Comparison of ENCODE assay signal across 21 cellular contexts in genomic region chr17:4522661-4523060, GRCh38. TPM values are rescaled to one million over a fixed set of nuclear protein-coding genes. Genes with fewer than 3 reads are reported as not detected.
DNase-seq lines count a peak whose midpoint lies in the region; ATAC-seq and TF ChIP-seq lines count a peak whose summit lies in the region.
"Had no signal": no experiment of that assay in that cellular context is flagged by ENCODE, and none has a peak within 500 bp of the region (broad histone marks: within the 10 kb centered on the region; RNA-seq: fewer than 3 reads in every experiment).

No MANE protein-coding gene starts in this region.

- intact Hi-C loops in esophagus squamous epithelium (cut with DNase I): no loop called here

- H2AFZ ChIP-seq in SU-DHL-6 (ENCODE audit: low read depth, low read length, severe bottlenecking): no peak overlapping the region

- ATAC-seq in HG03025 (IDR thresholded peaks at IDR 0.05; ENCODE audit: low FRiP score, unreplicated experiment): no peak
- ATAC-seq: naive thymus-derived CD4-positive, alpha-beta T cell had no signal

- H3F3A ChIP-seq in SU-DHL-6 (ENCODE audit: insufficient read depth): peaks cover 8% of the 10 kb centered on the region

- peak overlapping the region; percentile 75 for H3K27ac Mint-ChIP-seq in nephron progenitor cell
- H3K27ac Mint-ChIP-seq: activated naive CD4-positive, alpha-beta T cell treated with anti-CD3 and anti-CD28 coated beads, Interleukin-2, amount 10 ng/mL, durations not matched to agents 7 days and 5 days; memory B cell; naive thymus-derived CD4-positive, alpha-beta T cell had no signal

- peaks cover 10% of the 10 kb centered on the region for H3K27me3 Mint-ChIP-seq in nephron progenitor cell (ENCODE audit: low read depth, poor library complexity)

- H3K27ac ChIP-seq in SU-DHL-6 (ENCODE audit: low read depth, low read length): peak overlapping the region; percentile 83
- peak overlapping the region; percentile 50 to 93 (median 82) for H3K27ac ChIP-seq in esophagus squamous epithelium
- H3K27ac ChIP-seq in suprapubic skin: peak overlapping the region; percentile 55

- H3K9me3 Mint-ChIP-seq in nephron progenitor cell: no peaks in the 10 kb centered on the region
- H3K9me3 Mint-ChIP-seq: activated naive CD4-positive, alpha-beta T cell treated with anti-CD3 and anti-CD28 coated beads, Interleukin-2, amount 10 ng/mL, durations not matched to agents 7 days and 5 days; IgD-negative memory B cell; memory B cell; naive thymus-derived CD4-positive, alpha-beta T cell had no signal

- H3K4me1 ChIP-seq in esophagus squamous epithelium (peaks cover 20 to 76% (median 36%) of the 10 kb centered on the region in 3 donors), suprapubic skin (peaks cover 12% of the 10 kb centered on the region)

- H3K9me3 ChIP-seq in SU-DHL-6 (ENCODE audit: insufficient read depth, low read length) (no peaks in the 10 kb centered on the region), esophagus squamous epithelium (no peaks in the 10 kb centered on the region), suprapubic skin (no peaks in the 10 kb centered on the region)
- H3K9me3 ChIP-seq: uterus had no signal

- H3K4me3 ChIP-seq in SU-DHL-6 (ENCODE audit: insufficient read depth, low read length, poor library complexity, severe bottlenecking): no peak overlapping the region
- no peak overlapping the region for H3K4me3 ChIP-seq in esophagus squamous epithelium
- no peak overlapping the region for H3K4me3 ChIP-seq in suprapubic skin
- H3K4me3 ChIP-seq: coronary artery, uterus had no signal

- H3K4me1 Mint-ChIP-seq in nephron progenitor cell: peaks cover 73% of the 10 kb centered on the region
- H3K4me1 Mint-ChIP-seq: activated naive CD4-positive, alpha-beta T cell treated with anti-CD3 and anti-CD28 coated beads, Interleukin-2, amount 10 ng/mL, durations not matched to agents 7 days and 5 days had no signal

- H3K27me3 ChIP-seq in SU-DHL-6 (ENCODE audit: low read length) (no peaks in the 10 kb centered on the region), esophagus squamous epithelium (no peaks in the 10 kb centered on the region), suprapubic skin (no peaks in the 10 kb centered on the region)
- H3K27me3 ChIP-seq: uterus had no signal

- H3K36me3 ChIP-seq in SU-DHL-6 (ENCODE audit: low read length) (no peaks in the 10 kb centered on the region), esophagus squamous epithelium (no peaks in the 10 kb centered on the region), suprapubic skin (no peaks in the 10 kb centered on the region)
- H3K36me3 ChIP-seq: uterus had no signal

- no peak for TF ChIP-seq POLR2A in esophagus squamous epithelium (IDR thresholded peaks at IDR 0.05)
- no peak for TF ChIP-seq POLR2A in suprapubic skin (IDR thresholded peaks at IDR 0.05)

- DNase-seq in esophagus squamous epithelium (lab: John Stamatoyannopoulos, UW) (no peak), nephron progenitor cell (no peak), suprapubic skin (ENCODE audit: low spot score in 2 of 2) (no peak), ACHN (no peak)
- DNase-seq in activated CD8-positive, alpha-beta memory T cell treated with anti-CD3 and anti-CD28 coated beads, Interleukin-2, amount 50 U/mL, for 4 hours: no peak
- DNase-seq: activated naive CD4-positive, alpha-beta T cell treated with anti-CD3 and anti-CD28 coated beads, Interleukin-2, amount 10 ng/mL, durations not matched to agents 7 days and 5 days; activated T-cell treated with anti-CD3 and anti-CD28 coated beads for 4 hours; COR-L47; H7; MM.1S; naive thymus-derived CD4-positive, alpha-beta T cell; NCI-H345; RPMI8226; stimulated activated naive CD4-positive, alpha-beta T cell; SW 1271; uterus had no signal

- 84 to 86% methylated on average over 5 to 6 of the region's 6 CpGs for WGBS in esophagus squamous epithelium, 2 donors
- 85% methylated on average over 6 of the region's 6 CpGs for WGBS in suprapubic skin

- H3K36me3 Mint-ChIP-seq in nephron progenitor cell (ENCODE audit: low read depth): no peaks in the 10 kb centered on the region
- H3K36me3 Mint-ChIP-seq: activated naive CD4-positive, alpha-beta T cell treated with anti-CD3 and anti-CD28 coated beads, Interleukin-2, amount 10 ng/mL, durations not matched to agents 7 days and 5 days; IgD-negative memory B cell; memory B cell had no signal

- no peaks in the 10 kb centered on the region for H3K9me2 ChIP-seq in SU-DHL-6 (replicated peaks; ENCODE audit: insufficient read depth, low read length)

- peak overlapping the region; percentile 23; the same call in 1 of the 2 replicates for H3K9ac ChIP-seq in SU-DHL-6 (ENCODE audit: low read length)

- H3K4me3 Mint-ChIP-seq in nephron progenitor cell: peak overlapping the region; percentile 28
- H3K4me3 Mint-ChIP-seq: activated naive CD4-positive, alpha-beta T cell treated with anti-CD3 and anti-CD28 coated beads, Interleukin-2, amount 10 ng/mL, durations not matched to agents 7 days and 5 days; naive thymus-derived CD4-positive, alpha-beta T cell had no signal

- peak overlapping the region; percentile 58 for H3K4me2 ChIP-seq in SU-DHL-6 (ENCODE audit: low read depth, low read length, poor library complexity, severe bottlenecking)

- in situ Hi-C loops in ACHN (cut with HindIII; ENCODE audit: low pct_ligation_motif_present, low pct_unique_long_range_greater_than_20kb, low sequenced_read_pairs): no loop called here

- no peak for TF ChIP-seq EP300 in suprapubic skin (IDR thresholded peaks at IDR 0.05)

- TF ChIP-seq CTCF in SU-DHL-6 (IDR thresholded peaks at IDR 0.05; ENCODE audit: insufficient read depth, low read length, poor library complexity, severe bottlenecking): no peak
- TF ChIP-seq CTCF in esophagus squamous epithelium (IDR thresholded peaks at IDR 0.05): no peak
- TF ChIP-seq CTCF in nephron progenitor cell (IDR thresholded peaks at IDR 0.05): no peak
- no peak for TF ChIP-seq CTCF in suprapubic skin (IDR thresholded peaks at IDR 0.05)

- H4K20me1 ChIP-seq in SU-DHL-6 (ENCODE audit: low read depth, low read length): no peaks in the 10 kb centered on the region

- H3K79me2 ChIP-seq in SU-DHL-6 (ENCODE audit: insufficient read depth, low read length): no peaks in the 10 kb centered on the region

RNA-seq across cellular contexts. Expression of gene SPNS2, which starts 24.0 kb away (rescaled TPM):
- total RNA-seq in esophagus squamous epithelium (10 to 100 TPM; 36.8 to 66.6 (median 47.6) TPM), suprapubic skin (10 to 100 TPM; 25.1 to 76.3 (median 49.6) TPM)

RNA-seq across cellular contexts. Expression of gene MYBBP1A, which starts 32.5 kb away (rescaled TPM):
- total RNA-seq in esophagus squamous epithelium: 10 to 100 TPM; 32.4 to 70.0 (median 54.4) TPM
- total RNA-seq in suprapubic skin: 100 to 1,000 TPM in 1 of 4 donors, 10 to 100 TPM in 3; 73.4 to 127 (median 83.8) TPM

RNA-seq across cellular contexts. Expression of gene GGT6, which starts 37.7 kb away (rescaled TPM):
- total RNA-seq in esophagus squamous epithelium (100 to 1,000 TPM in 1 of 4 donors, 10 to 100 TPM in 3; 46.0 to 141 (median 68.5) TPM), suprapubic skin (100 to 1,000 TPM in 3 of 4 donors, 10 to 100 TPM in 1; 64.6 to 187 (median 134) TPM)
- total RNA-seq: H7; naive thymus-derived CD4-positive, alpha-beta T cell had no signal
